In the genomic region with DNA sequence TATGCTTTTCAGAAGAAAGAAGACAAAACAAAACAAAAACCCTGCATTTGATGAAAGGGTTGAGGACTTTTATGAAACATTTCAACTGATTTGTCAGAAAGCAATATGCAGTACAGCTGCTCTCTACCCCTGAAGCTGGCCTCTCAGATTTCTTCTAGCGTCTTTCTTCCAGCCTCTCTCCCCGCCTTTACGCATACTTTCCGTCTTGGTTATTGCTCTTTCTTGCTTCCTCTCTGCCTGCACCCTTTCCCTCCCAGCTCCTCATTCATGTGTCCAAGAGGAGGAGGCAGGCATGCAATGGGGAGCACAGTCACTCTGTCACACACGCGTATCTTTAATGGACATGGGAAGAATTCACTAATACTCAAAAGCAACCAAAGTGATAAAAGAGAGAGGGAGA, we compare ENCODE assay signal across 10 cellular contexts.
DNase-seq lines count a peak whose midpoint lies in the region; ATAC-seq and TF ChIP-seq lines count a peak whose summit lies in the region.
"Had no signal": no experiment of that assay in that cellular context is flagged by ENCODE, and none has a peak within 500 bp of the region (broad histone marks: within the 10 kb centered on the region; RNA-seq: fewer than 3 reads in every experiment).

No MANE protein-coding gene starts in this region.

- TF ChIP-seq CTCF in cardiac muscle cell (IDR thresholded peaks at IDR 0.05; ENCODE audit: low read depth, low read length) (no peak), fibroblast of villous mesenchyme (IDR thresholded peaks at IDR 0.05; ENCODE audit: insufficient read depth, low read depth, low read length) (no peak), osteoblast (IDR thresholded peaks at IDR 0.05; ENCODE audit: extremely low read depth, low read depth, low read length) (no peak), GM13976 (IDR thresholded peaks at IDR 0.05; ENCODE audit: borderline replicate concordance, control extremely low read depth, extremely low read depth, insufficient read depth, missing control alignments) (no peak)

- H3K27me3 ChIP-seq in cardiac muscle cell (no peaks in the 10 kb centered on the region), osteoblast (ENCODE audit: insufficient read depth, low read length) (no peaks in the 10 kb centered on the region), Karpas-422 (ENCODE audit: low read length) (no peaks in the 10 kb centered on the region)

- H3K4me3 ChIP-seq in cardiac muscle cell: no peak overlapping the region
- H3K4me3 ChIP-seq in fibroblast of villous mesenchyme (ENCODE audit: low read depth, low read length): no peak overlapping the region
- H3K4me3 ChIP-seq in osteoblast (ENCODE audit: insufficient read depth, low read length): no peak overlapping the region
- no peak overlapping the region for H3K4me3 ChIP-seq in Karpas-422 (ENCODE audit: low read length)

- H3K27ac ChIP-seq in cardiac muscle cell (no peak overlapping the region), osteoblast (ENCODE audit: low read depth, low read length) (peak overlapping the region; percentile 98), Karpas-422 (ENCODE audit: low read length) (no peak overlapping the region)

- ATAC-seq in Right ventricle myocardium superior (ENCODE audit: poor library complexity) (no peak), HG03025 (IDR thresholded peaks at IDR 0.05; ENCODE audit: low FRiP score, unreplicated experiment) (no peak)

- peaks cover 5% of the 10 kb centered on the region for H3K79me2 ChIP-seq in osteoblast (ENCODE audit: insufficient read depth, low read length)
- no peaks in the 10 kb centered on the region for H3K79me2 ChIP-seq in Karpas-422 (ENCODE audit: low read length)

- no peaks in the 10 kb centered on the region for H3K36me3 ChIP-seq in cardiac muscle cell
- no peaks in the 10 kb centered on the region for H3K36me3 ChIP-seq in osteoblast (ENCODE audit: insufficient read depth, low read length)
- H3K36me3 ChIP-seq in Karpas-422 (ENCODE audit: insufficient read depth, low read length): no peaks in the 10 kb centered on the region

- DNase-seq in cardiac muscle cell (ENCODE audit: low read depth in 1 of 2, low spot score in 1 of 2) (peak; percentile 23 to 87), Right ventricle myocardium superior (no peak), fibroblast of villous mesenchyme (ENCODE audit: low read depth) (peak; percentile 79), osteoblast (ENCODE audit: insufficient read length, low spot score, missing footprints) (no peak), NCI-H524 (lab: John Stamatoyannopoulos, UW) (no peak), Karpas-422 (no peak), GM13976 (ENCODE audit: low spot score) (no peak)
- DNase-seq: ACHN; activated effector memory CD4-positive, alpha-beta T cell treated with Interleukin-2 at 50 U/mL for 16 hours had no signal

- intact Hi-C loops in Right ventricle myocardium superior (cut with DNase I): no loop called here

- H3K4me1 ChIP-seq in cardiac muscle cell (ENCODE audit: low read depth): peaks cover 29% of the 10 kb centered on the region
- H3K4me1 ChIP-seq in osteoblast (ENCODE audit: insufficient read depth, low read length): peaks cover 54% of the 10 kb centered on the region
- no peaks in the 10 kb centered on the region for H3K4me1 ChIP-seq in Karpas-422 (ENCODE audit: low read length)

- H2AFZ ChIP-seq in osteoblast (ENCODE audit: low read length): peak overlapping the region; percentile 19
- H2AFZ ChIP-seq in Karpas-422 (ENCODE audit: low read length): no peak overlapping the region

- no peaks in the 10 kb centered on the region for H3K9me2 ChIP-seq in Karpas-422 (replicated peaks; ENCODE audit: insufficient read depth, low read length)

- H3K9ac ChIP-seq in Karpas-422 (ENCODE audit: low read length): no peak overlapping the region

- in situ Hi-C loops in GM13976 (cut with MboI; ENCODE audit: low sequenced_read_pairs, unreplicated experiment): no loop called here

- H3K9me3 ChIP-seq in cardiac muscle cell (ENCODE audit: low read depth) (no peaks in the 10 kb centered on the region), osteoblast (ENCODE audit: low read depth, low read length) (no peaks in the 10 kb centered on the region), Karpas-422 (ENCODE audit: low read length) (no peaks in the 10 kb centered on the region)

- H4K20me1 ChIP-seq in osteoblast (ENCODE audit: insufficient read depth, low read length) (no peaks in the 10 kb centered on the region), Karpas-422 (ENCODE audit: insufficient read depth, low read depth, low read length) (no peaks in the 10 kb centered on the region)

- H3K4me2 ChIP-seq in osteoblast (ENCODE audit: insufficient read depth, low read length) (peak overlapping the region; percentile 56), Karpas-422 (ENCODE audit: low read depth, low read length, poor library complexity, severe bottlenecking) (no peak overlapping the region)

Comparison
In these comparisons a context has a peak if more than half of its experiments do, and no peak if none do; other contexts are left out.
1. DNase-seq: peak in cardiac muscle cell (2 of 2) and fibroblast of villous mesenchyme (single experiment); none in Right ventricle myocardium superior (single experiment), osteoblast (single experiment), NCI-H524 (0 of 2), Karpas-422 (single experiment) and GM13976 (single experiment).